24 cellular contexts compared by ENCODE assay signal in the genomic region with DNA sequence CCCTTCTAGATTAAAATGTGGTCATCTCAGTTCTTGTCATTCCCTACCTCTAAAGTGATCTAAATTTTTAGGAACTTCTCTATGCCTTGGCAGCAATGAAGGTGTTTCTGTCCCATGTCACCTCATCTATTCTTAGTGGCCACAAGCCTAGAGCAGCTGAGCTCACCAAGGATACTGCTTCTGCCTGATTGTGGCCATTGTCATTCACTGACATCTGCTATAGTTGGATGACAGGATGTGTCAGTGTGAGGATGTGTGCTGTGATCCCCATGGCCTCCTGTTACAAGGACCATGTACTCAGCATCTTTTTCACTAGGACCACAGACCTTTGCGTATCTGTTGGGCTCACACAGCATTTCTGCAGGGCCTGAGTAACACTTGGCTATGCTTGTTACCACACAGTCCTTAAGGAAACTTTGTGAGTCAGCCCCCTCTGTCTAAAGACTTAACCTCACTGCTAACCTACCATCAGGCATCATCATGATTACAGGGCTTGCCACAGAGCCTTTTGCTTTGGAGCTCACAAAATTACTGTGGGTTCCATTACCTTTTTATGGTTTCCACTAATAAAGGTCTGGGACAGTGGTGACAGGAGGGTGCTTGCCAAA.
DNase-seq lines count a peak whose midpoint lies in the region; ATAC-seq and TF ChIP-seq lines count a peak whose summit lies in the region.
"Had no signal": no experiment of that assay in that cellular context is flagged by ENCODE, and none has a peak within 500 bp of the region (broad histone marks: within the 10 kb centered on the region; RNA-seq: fewer than 3 reads in every experiment).

No MANE protein-coding gene starts in this region.

- no peaks in the 10 kb centered on the region for H3K36me3 ChIP-seq in brain microvascular endothelial cell (replicated peaks)
- H3K36me3 ChIP-seq: lower lobe of right lung, prostate gland, thoracic aorta had no signal

- no peaks in the 10 kb centered on the region for H3K4me1 Mint-ChIP-seq in nephron progenitor cell
- H3K4me1 Mint-ChIP-seq: CD4-positive, alpha-beta memory T cell; GM23338; stimulated activated naive B cell treated with anti-CD40 and anti-IgM and Interleukin-4, amounts not matched to agents 10 μg/mL and 1 μg/mL and 100 μg/mL, for 72 hours had no signal

- intact Hi-C loops in right cardiac atrium (cut with DNase I) = no loop called here

- H3K27me3 ChIP-seq in brain microvascular endothelial cell (replicated peaks) (no peaks in the 10 kb centered on the region), right cardiac atrium (ENCODE audit: control insufficient read depth, insufficient read depth) (no peaks in the 10 kb centered on the region)

- no peak overlapping the region for H3K4me3 Mint-ChIP-seq in nephron progenitor cell
- H3K4me3 Mint-ChIP-seq: CD4-positive, alpha-beta memory T cell; GM23338; stimulated activated naive B cell treated with anti-CD40 and anti-IgM and Interleukin-4, amounts not matched to agents 10 μg/mL and 1 μg/mL and 100 μg/mL, for 72 hours; WTC11 had no signal

- TF ChIP-seq CTCF in brain microvascular endothelial cell (IDR thresholded peaks at IDR 0.05; ENCODE audit: low read depth, low read length, missing control alignments) = no peak
- no peak for TF ChIP-seq CTCF in nephron progenitor cell (IDR thresholded peaks at IDR 0.05)

- H3K9me3 ChIP-seq in right cardiac atrium (ENCODE audit: control insufficient read depth, low read length) = no peaks in the 10 kb centered on the region
- H3K9me3 ChIP-seq: lower lobe of right lung, prostate gland had no signal

- H3K27ac Mint-ChIP-seq in nephron progenitor cell = no peak overlapping the region
- H3K27ac Mint-ChIP-seq: CD4-positive, alpha-beta memory T cell; GM23338; stimulated activated naive B cell treated with anti-CD40 and anti-IgM and Interleukin-4, amounts not matched to agents 10 μg/mL and 1 μg/mL and 100 μg/mL, for 72 hours; WTC11 had no signal

- no peaks in the 10 kb centered on the region for H3K4me1 ChIP-seq in right cardiac atrium (ENCODE audit: control insufficient read depth, insufficient read depth, low read length)
- H3K4me1 ChIP-seq: lower lobe of right lung, prostate gland had no signal

- H3K27ac ChIP-seq in brain microvascular endothelial cell (no peak overlapping the region), right cardiac atrium (ENCODE audit: low read length) (no peak overlapping the region)
- H3K27ac ChIP-seq: HL-60, lower lobe of right lung, prostate gland, thoracic aorta had no signal

- in situ Hi-C loops in brain microvascular endothelial cell (cut with HindIII; ENCODE audit: low pct_ligation_motif_present, low sequenced_read_pairs) = no loop called here

- DNase-seq in AG20443 (ENCODE audit: low spot score) = peak; percentile 35
- DNase-seq in HT1080 (ENCODE audit: low read depth) = peak; percentile 39
- peak; percentile 87 for DNase-seq in brain microvascular endothelial cell
- DNase-seq in right cardiac atrium = peak in 1 of 3 donors; percentile 0
- no peak for DNase-seq in SW 1271 (lab: John Stamatoyannopoulos, UW)
- no peak for DNase-seq in nephron progenitor cell
- no peak for DNase-seq in COLO829 (ENCODE audit: low spot score)
- DNase-seq in SW480 (ENCODE audit: low spot score) = no peak
- DNase-seq: activated CD4-positive, alpha-beta T cell treated with anti-CD3 and anti-CD28 coated beads, Interleukin-2, amount 50 U/mL, for 4 hours; activated CD8-positive, alpha-beta memory T cell treated with anti-CD3 and anti-CD28 coated beads, Interleukin-2, amount 50 U/mL, for 48 hours; activated effector memory CD4-positive, alpha-beta T cell treated with Interleukin-2 at 50 U/mL for 16 hours; CD4-positive, alpha-beta memory T cell; DMS53; hypothalamus; lower lobe of right lung; NCI-H510A treated with DMSO at 0.1 percent for 48 hours; small intestine; stimulated activated naive B cell treated with anti-CD40 and anti-IgM and Interleukin-4, amounts not matched to agents 10 μg/mL and 1 μg/mL and 100 μg/mL, for 72 hours had no signal

- no peaks in the 10 kb centered on the region for H3K36me3 Mint-ChIP-seq in nephron progenitor cell (ENCODE audit: low read depth)

- H3K4me3 ChIP-seq in brain microvascular endothelial cell (ENCODE audit: low read depth, low read length) (no peak overlapping the region), right cardiac atrium (ENCODE audit: low read length) (no peak overlapping the region)
- H3K4me3 ChIP-seq: GM23338, lower lobe of right lung, prostate gland, thoracic aorta had no signal

- peaks cover 6% of the 10 kb centered on the region for H3K9me3 Mint-ChIP-seq in nephron progenitor cell

- ATAC-seq in right cardiac atrium = peak; percentile 61 to 96
- ATAC-seq: GM23338; lower lobe of right lung; Panc1; stimulated activated naive B cell treated with anti-CD40 and anti-IgM and Interleukin-4, amounts not matched to agents 10 μg/mL and 1 μg/mL and 100 μg/mL, for 72 hours; WTC11 had no signal

- WGBS in right cardiac atrium = 65% methylated on average over 1 of the region's 1 CpG

- H3K27me3 Mint-ChIP-seq in nephron progenitor cell (ENCODE audit: low read depth, poor library complexity) = peaks cover 5% of the 10 kb centered on the region
- H3K27me3 Mint-ChIP-seq: CD4-positive, alpha-beta memory T cell; stimulated activated naive B cell treated with anti-CD40 and anti-IgM and Interleukin-4, amounts not matched to agents 10 μg/mL and 1 μg/mL and 100 μg/mL, for 72 hours had no signal

Comparison
In these comparisons a context has a peak if more than half of its experiments do, and no peak if none do; other contexts are left out.
1. DNase-seq: peak in AG20443 (single experiment), HT1080 (single experiment) and brain microvascular endothelial cell (single experiment); none in SW 1271 (0 of 2), nephron progenitor cell (single experiment), COLO829 (single experiment) and SW480 (single experiment).